25 cellular contexts compared by ENCODE assay signal in the genomic region with DNA sequence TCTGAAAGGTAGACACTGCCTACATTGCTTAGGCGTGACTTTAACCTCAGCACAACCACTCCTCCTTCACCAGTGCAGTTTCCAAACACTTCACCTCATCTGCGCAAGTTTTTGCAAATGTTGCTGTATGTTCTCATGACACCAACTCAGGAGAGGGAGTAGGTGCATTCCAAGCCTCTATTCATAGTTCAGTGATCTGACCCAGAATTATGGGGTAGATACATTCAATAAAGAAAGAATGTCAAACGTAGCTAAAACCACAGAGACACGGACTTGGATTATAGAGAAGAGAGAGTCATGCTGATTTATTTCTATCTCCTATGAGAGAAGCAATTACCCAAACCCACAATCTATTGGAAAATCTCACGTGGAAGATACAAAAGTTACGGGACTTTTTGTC.
"Had no signal": no experiment of that assay in that cellular context is flagged by ENCODE, and none has a peak within 500 bp of the region (broad histone marks: within the 10 kb centered on the region; RNA-seq: fewer than 3 reads in every experiment).

No MANE protein-coding gene starts in this region.

- H3K27me3 ChIP-seq: gastroesophageal sphincter, right lobe of liver, spleen, testis, tibial nerve, upper lobe of right lung, vagina had no signal

- H3K27ac ChIP-seq: gastroesophageal sphincter, left ventricle myocardium inferior, lower lobe of right lung, parathyroid adenoma, prostate gland, right lobe of liver, spleen, testis, tibial nerve, upper lobe of right lung, vagina had no signal

- DNase-seq: cortex of kidney; effector memory CD4-positive, alpha-beta T cell; kidney; left cardiac atrium; left ventricle myocardium inferior; lower lobe of right lung; mesendoderm; naive B cell; occipital lobe; right lobe of liver; spleen; stimulated activated CD4-positive, alpha-beta T cell treated with anti-CD3 and anti-CD28 coated beads, Interleukin-15, amount 100 ng/mL, for 24 hours; stimulated activated CD4-positive, alpha-beta T cell treated with anti-CD3 and anti-CD28 coated beads, Interleukin-1b, Interleukin-23, amount 100 ng/mL, for 48 hours; stimulated activated CD4-positive, alpha-beta T cell treated with anti-CD3 and anti-CD28 coated beads, Interleukin-4, amount 100 ng/mL, for 4 hours; stimulated activated naive B cell treated with anti-CD40 and anti-IgM and Interleukin-4, amounts not matched to agents 10 μg/mL and 1 μg/mL and 100 μg/mL, for 72 hours; stimulated activated naive CD8-positive, alpha-beta T cell treated with anti-CD3 and anti-CD28 coated beads, Interleukin-15, amount 100 ng/mL, for 72 hours; testis; upper lobe of right lung had no signal

- ATAC-seq: esophagus mucosa; gastroesophageal sphincter; left cardiac atrium; lower lobe of right lung; right lobe of liver; stimulated activated naive B cell treated with anti-CD40 and anti-IgM and Interleukin-4, amounts not matched to agents 10 μg/mL and 1 μg/mL and 100 μg/mL, for 72 hours; stimulated activated naive CD8-positive, alpha-beta T cell treated with anti-CD3 and anti-CD28 coated beads, Interleukin-15, amount 100 ng/mL, for 72 hours; upper lobe of right lung had no signal

- H3K9me3 ChIP-seq: lower lobe of right lung, prostate gland, right lobe of liver, testis, upper lobe of right lung, vagina had no signal

- H3K36me3 ChIP-seq: gastroesophageal sphincter, left ventricle myocardium inferior, lower lobe of right lung, prostate gland, right lobe of liver, spleen, tibial nerve, upper lobe of right lung, vagina had no signal

- H3K4me1 ChIP-seq: gastroesophageal sphincter, left ventricle myocardium inferior, lower lobe of right lung, parathyroid adenoma, prostate gland, right lobe of liver, spleen, testis, tibial nerve, upper lobe of right lung, vagina had no signal

- FAIRE-seq: endometrium, kidney had no signal

- H3K4me3 ChIP-seq: gastroesophageal sphincter, left ventricle myocardium inferior, lower lobe of right lung, prostate gland, right lobe of liver, spleen, testis, tibial nerve, upper lobe of right lung, vagina had no signal
